Comparison of ENCODE assay signal across 27 cellular contexts in the genomic region with DNA sequence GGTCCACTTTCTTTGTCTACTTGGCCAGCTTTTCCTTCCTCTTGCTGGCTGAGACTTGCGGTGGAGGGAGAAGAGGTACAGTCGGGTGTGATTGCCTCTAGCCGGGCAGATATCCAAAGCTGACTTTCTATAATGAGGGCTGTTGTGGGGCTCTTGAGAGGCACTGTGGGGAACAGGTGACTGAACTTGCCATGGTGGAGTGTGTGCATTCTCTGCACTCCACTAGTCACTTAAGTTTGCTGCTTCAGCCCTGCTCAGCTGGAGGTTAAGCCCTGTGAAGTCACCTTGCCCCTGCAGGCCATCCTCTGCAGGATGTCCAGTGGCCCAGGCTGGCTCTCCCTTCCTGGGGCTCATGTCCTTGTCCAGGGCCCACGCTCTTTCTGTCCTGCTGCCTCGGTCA.
DNase-seq lines count a peak whose midpoint lies in the region; ATAC-seq and TF ChIP-seq lines count a peak whose summit lies in the region.
"Had no signal": no experiment of that assay in that cellular context is flagged by ENCODE, and none has a peak within 500 bp of the region (broad histone marks: within the 10 kb centered on the region; RNA-seq: fewer than 3 reads in every experiment).

No MANE protein-coding gene starts in this region.

- no peaks in the 10 kb centered on the region for H3K9me3 Mint-ChIP-seq in CD8-positive, alpha-beta memory T cell
- H3K9me3 Mint-ChIP-seq: activated CD4-positive, alpha-beta T cell treated with anti-CD3 and anti-CD28 coated beads, Interleukin-2, amount 10 ng/mL, durations not matched to agents 24 days and 14 days; activated naive CD8-positive, alpha-beta T cell treated with anti-CD3 and anti-CD28 coated beads, Interleukin-2, amount 10 ng/mL, durations not matched to agents 7 days and 5 days; activated T-helper 17 cell treated with anti-CD3 and anti-CD28 coated beads, Interleukin-2, amount 50 U/mL, for 72 hours; HFFc6; T-cell had no signal

- TF ChIP-seq POLR2A in upper lobe of left lung (IDR thresholded peaks at IDR 0.05): no peak

- TF ChIP-seq EP300 in upper lobe of left lung (IDR thresholded peaks at IDR 0.05): peak in 2 of 4 donors; percentile 30 to 90

- DNase-seq in NCI-H1417 (lab: John Stamatoyannopoulos, UW): peak in 2 of 3 experiments; percentile 29 to 82
- no peak for DNase-seq in NCI-H1417 treated with DMSO at 0.1 percent for 48 hours (lab: John Stamatoyannopoulos, UW)
- peak; percentile 66 for DNase-seq in NCI-H345 treated with DMSO at 0.1 percent for 48 hours (lab: John Stamatoyannopoulos, UW; ENCODE audit: unreplicated experiment)
- peak in 1 of 2 donors; percentile 65 for DNase-seq in left lung
- DNase-seq in upper lobe of left lung: peak in 1 of 2 donors; percentile 79
- DNase-seq in CD8-positive, alpha-beta memory T cell: no peak
- no peak for DNase-seq in HuH-7.5 (ENCODE audit: low spot score)
- DNase-seq: 8988T; activated CD4-positive, alpha-beta T cell treated with anti-CD3 and anti-CD28 coated beads, Interleukin-2, amount 10 ng/mL, durations not matched to agents 24 days and 14 days; activated CD8-positive, alpha-beta memory T cell treated with anti-CD3 and anti-CD28 coated beads, Interleukin-2, amount 10 ng/mL, durations not matched to agents 7 days and 5 days; activated naive CD8-positive, alpha-beta T cell treated with anti-CD3 and anti-CD28 coated beads, Interleukin-2, amount 10 ng/mL, durations not matched to agents 7 days and 5 days; glutamatergic neuron; HFFc6; mucosa of descending colon; NCI-H1694 treated with DMSO at 0.1 percent for 48 hours; NCI-H526 treated with DMSO at 0.1 percent for 48 hours; occipital lobe; SHP77; stimulated activated CD4-positive, alpha-beta T cell treated with anti-CD3 and anti-CD28 coated beads, Interleukin-4, amount 100 ng/mL, for 1 hour; T-cell had no signal

- peak; percentile 96 for ATAC-seq in left lung
- ATAC-seq in upper lobe of left lung (ENCODE audit: low FRiP score in 2 of 2): peak; percentile 62 to 95
- ATAC-seq in HG02623 (IDR thresholded peaks at IDR 0.05; ENCODE audit: unreplicated experiment): no peak
- ATAC-seq: activated CD8-positive, alpha-beta memory T cell treated with anti-CD3 and anti-CD28 coated beads, Interleukin-2, amount 10 ng/mL, durations not matched to agents 7 days and 5 days; activated T-helper 17 cell treated with anti-CD3 and anti-CD28 coated beads, Interleukin-2, amount 50 U/mL, for 72 hours; HepG2; left lobe of liver; mucosa of descending colon had no signal

- peak overlapping the region in 3 of 8 donors; percentile 37 to 56 (median 51) for H3K27ac Mint-ChIP-seq in CD8-positive, alpha-beta memory T cell
- H3K27ac Mint-ChIP-seq: activated CD4-positive, alpha-beta T cell treated with anti-CD3 and anti-CD28 coated beads, Interleukin-2, amount 10 ng/mL, durations not matched to agents 24 days and 14 days; activated CD8-positive, alpha-beta memory T cell treated with anti-CD3 and anti-CD28 coated beads, Interleukin-2, amount 10 ng/mL, durations not matched to agents 7 days and 5 days; activated naive CD8-positive, alpha-beta T cell treated with anti-CD3 and anti-CD28 coated beads, Interleukin-2, amount 10 ng/mL, durations not matched to agents 7 days and 5 days; activated T-helper 17 cell treated with anti-CD3 and anti-CD28 coated beads, Interleukin-2, amount 50 U/mL, for 72 hours; B cell; HFFc6 had no signal

- H3K9me3 ChIP-seq in left lung: no peaks in the 10 kb centered on the region
- no peaks in the 10 kb centered on the region for H3K9me3 ChIP-seq in upper lobe of left lung
- no peaks in the 10 kb centered on the region for H3K9me3 ChIP-seq in CD8-positive, alpha-beta memory T cell (ENCODE audit: low read length)
- H3K9me3 ChIP-seq: mucosa of descending colon, vagina had no signal

- H3K27ac ChIP-seq in left lung (no peak overlapping the region), upper lobe of left lung (no peak overlapping the region)
- H3K27ac ChIP-seq in CD8-positive, alpha-beta memory T cell (ENCODE audit: low read depth, low read length): no peak overlapping the region
- H3K27ac ChIP-seq: vagina had no signal

- 45 to 60% methylated on average over 4 to 5 of the region's 5 CpGs for WGBS in upper lobe of left lung, 2 donors

- peaks cover 14 to 23% (median 16%) of the 10 kb centered on the region in 3 donors for H3K4me1 Mint-ChIP-seq in CD8-positive, alpha-beta memory T cell
- H3K4me1 Mint-ChIP-seq: activated T-helper 17 cell treated with anti-CD3 and anti-CD28 coated beads, Interleukin-2, amount 50 U/mL, for 72 hours; B cell had no signal

- H3K27me3 Mint-ChIP-seq in CD8-positive, alpha-beta memory T cell: no peaks in the 10 kb centered on the region
- H3K27me3 Mint-ChIP-seq: activated CD4-positive, alpha-beta T cell treated with anti-CD3 and anti-CD28 coated beads, Interleukin-2, amount 10 ng/mL, durations not matched to agents 24 days and 14 days; activated CD8-positive, alpha-beta memory T cell treated with anti-CD3 and anti-CD28 coated beads, Interleukin-2, amount 10 ng/mL, durations not matched to agents 7 days and 5 days; activated naive CD8-positive, alpha-beta T cell treated with anti-CD3 and anti-CD28 coated beads, Interleukin-2, amount 10 ng/mL, durations not matched to agents 7 days and 5 days; T-cell had no signal

- POLR2A ChIA-PET in CD8-positive, alpha-beta memory T cell (lab: Charles Lee): no interaction called here

- intact Hi-C loops in left lung (cut with DNase I): no loop called here

- H3K4me3 ChIP-seq in left lung (no peak overlapping the region), upper lobe of left lung (no peak overlapping the region)
- no peak overlapping the region for H3K4me3 ChIP-seq in CD8-positive, alpha-beta memory T cell (ENCODE audit: low read length)
- H3K4me3 ChIP-seq: mucosa of descending colon, smooth muscle cell, vagina had no signal

- no peak overlapping the region for H3K4me3 Mint-ChIP-seq in CD8-positive, alpha-beta memory T cell
- H3K4me3 Mint-ChIP-seq: activated CD4-positive, alpha-beta T cell treated with anti-CD3 and anti-CD28 coated beads, Interleukin-2, amount 10 ng/mL, durations not matched to agents 24 days and 14 days; activated CD8-positive, alpha-beta memory T cell treated with anti-CD3 and anti-CD28 coated beads, Interleukin-2, amount 10 ng/mL, durations not matched to agents 7 days and 5 days; activated naive CD8-positive, alpha-beta T cell treated with anti-CD3 and anti-CD28 coated beads, Interleukin-2, amount 10 ng/mL, durations not matched to agents 7 days and 5 days; activated T-helper 17 cell treated with anti-CD3 and anti-CD28 coated beads, Interleukin-2, amount 50 U/mL, for 72 hours; B cell; HFFc6 had no signal

- H3K4me1 ChIP-seq in left lung (no peaks in the 10 kb centered on the region), upper lobe of left lung (peaks cover 0 to 14% (median 3%) of the 10 kb centered on the region in 4 donors)
- peaks cover 28% of the 10 kb centered on the region for H3K4me1 ChIP-seq in CD8-positive, alpha-beta memory T cell (ENCODE audit: insufficient read depth, low read length)
- H3K4me1 ChIP-seq: vagina had no signal

- H3K36me3 ChIP-seq in left lung (peaks cover 0 to 3% of the 10 kb centered on the region in 2 donors), upper lobe of left lung (no peaks in the 10 kb centered on the region)
- H3K36me3 ChIP-seq in CD8-positive, alpha-beta memory T cell (ENCODE audit: insufficient read depth, low read length): no peaks in the 10 kb centered on the region
- H3K36me3 ChIP-seq: vagina had no signal

- H3K27me3 ChIP-seq in left lung: no peaks in the 10 kb centered on the region
- no peaks in the 10 kb centered on the region for H3K27me3 ChIP-seq in upper lobe of left lung
- no peaks in the 10 kb centered on the region for H3K27me3 ChIP-seq in CD8-positive, alpha-beta memory T cell (ENCODE audit: insufficient read depth, low read length, poor library complexity, severe bottlenecking)
- H3K27me3 ChIP-seq: vagina had no signal

- TF ChIP-seq CTCF in left lung (IDR thresholded peaks at IDR 0.05): no peak
- peak in 1 of 6 experiments; percentile 14 for TF ChIP-seq CTCF in upper lobe of left lung (IDR thresholded peaks at IDR 0.05)

- CTCF ChIA-PET in CD8-positive, alpha-beta memory T cell (lab: Charles Lee): no interaction called here

- peaks cover 4 to 46% (median 8%) of the 10 kb centered on the region in 3 donors for H3K36me3 Mint-ChIP-seq in CD8-positive, alpha-beta memory T cell

Comparison
In these comparisons a context has a peak if more than half of its experiments do, and no peak if none do; other contexts are left out.
1. DNase-seq: peak in NCI-H1417 (2 of 3) and NCI-H345 treated with DMSO at 0.1 percent for 48 hours (single experiment); none in NCI-H1417 treated with DMSO at 0.1 percent for 48 hours (single experiment), CD8-positive, alpha-beta memory T cell (0 of 5) and HuH-7.5 (single experiment).